Comparison of ENCODE assay signal across 28 cellular contexts in genomic region chr20:54502179-54502578, GRCh38. TPM values are rescaled to one million over a fixed set of nuclear protein-coding genes. Genes with fewer than 3 reads are reported as not detected.
DNase-seq lines count a peak whose midpoint lies in the region; ATAC-seq and TF ChIP-seq lines count a peak whose summit lies in the region.
"Had no signal": no experiment of that assay in that cellular context is flagged by ENCODE, and none has a peak within 500 bp of the region (broad histone marks: within the 10 kb centered on the region; RNA-seq: fewer than 3 reads in every experiment).

No MANE protein-coding gene starts in this region.

- H2BK15ac ChIP-seq in mesenchymal stem cell (ENCODE audit: low read depth, poor library complexity, severe bottlenecking), result no peak overlapping the region

- no peak overlapping the region for H3K4me3 ChIP-seq in mesenchymal stem cell (ENCODE audit: insufficient read depth in 1 of 2, low read depth in 1 of 2, low read length in 2 of 2)
- H3K4me3 ChIP-seq: BLaER1, HAP-1, PC-9 had no signal

- H2AFZ ChIP-seq in mesenchymal stem cell (ENCODE audit: low read depth, low read length), result no peak overlapping the region
- H2AFZ ChIP-seq: PC-9 had no signal

- H4K91ac ChIP-seq in mesenchymal stem cell (ENCODE audit: low read length), result no peak overlapping the region

- H2BK120ac ChIP-seq in mesenchymal stem cell (ENCODE audit: low read depth, low read length), result no peak overlapping the region

- no peak overlapping the region for H2AK5ac ChIP-seq in mesenchymal stem cell (ENCODE audit: low read length, severe bottlenecking)

- 68% methylated on average over 2 of the region's 4 CpGs for WGBS in mesenchymal stem cell

- no peaks in the 10 kb centered on the region for H3K79me1 ChIP-seq in mesenchymal stem cell (replicated peaks; ENCODE audit: low read length, poor library complexity, severe bottlenecking)

- no peak overlapping the region for H3K4me2 ChIP-seq in mesenchymal stem cell (ENCODE audit: low read length, poor library complexity, severe bottlenecking)
- H3K4me2 ChIP-seq: BLaER1, KMS-11, PC-9 had no signal

- no peaks in the 10 kb centered on the region for H3K9me3 ChIP-seq in mesenchymal stem cell (ENCODE audit: control insufficient read depth, low read length)
- H3K9me3 ChIP-seq: BLaER1, HAP-1 had no signal

- no peaks in the 10 kb centered on the region for H3K27me3 ChIP-seq in mesenchymal stem cell (ENCODE audit: control insufficient read depth in 1 of 2, insufficient read depth in 1 of 2, low read length in 2 of 2)
- H3K27me3 ChIP-seq: BLaER1 had no signal

- H3K4ac ChIP-seq in mesenchymal stem cell (ENCODE audit: low read depth in 1 of 2, low read length in 2 of 2), result no peak overlapping the region

- no peak overlapping the region for H3K18ac ChIP-seq in mesenchymal stem cell (ENCODE audit: low read depth in 1 of 2, low read length in 2 of 2)

- no peak overlapping the region for H3K23ac ChIP-seq in mesenchymal stem cell (ENCODE audit: low read length in 2 of 2)

- no peak overlapping the region for H3K27ac ChIP-seq in mesenchymal stem cell (ENCODE audit: low read length, poor library complexity, severe bottlenecking)
- H3K27ac ChIP-seq: BLaER1, KMS-11, PC-9 had no signal

- H3K36me3 ChIP-seq in mesenchymal stem cell (ENCODE audit: control insufficient read depth in 1 of 2, insufficient read depth in 2 of 2, low read depth in 1 of 2, low read length in 2 of 2), result peaks cover 0 to 7% of the 10 kb centered on the region in 2 experiments
- H3K36me3 ChIP-seq: BLaER1, HAP-1 had no signal

- ATAC-seq in SK-N-SH treated with all-trans-retinoic acid at 6 μM for 48 hours (peak; percentile 58), HG02623 (IDR thresholded peaks at IDR 0.05; ENCODE audit: unreplicated experiment) (no peak), GM19328 (IDR thresholded peaks at IDR 0.05; ENCODE audit: unreplicated experiment) (no peak)

- H3K9ac ChIP-seq in mesenchymal stem cell (ENCODE audit: low read length), result peak overlapping the region; percentile 50
- H3K9ac ChIP-seq: BLaER1, KMS-11 had no signal

- no peaks in the 10 kb centered on the region for H3K4me1 ChIP-seq in mesenchymal stem cell (ENCODE audit: control insufficient read depth, insufficient read depth, low read depth, low read length)
- H3K4me1 ChIP-seq: BLaER1, HAP-1 had no signal

- H2BK12ac ChIP-seq in mesenchymal stem cell (ENCODE audit: low read length in 2 of 2), result no peak overlapping the region

- H4K8ac ChIP-seq in mesenchymal stem cell (ENCODE audit: low read length), result no peak overlapping the region

- no peak overlapping the region for H2BK5ac ChIP-seq in mesenchymal stem cell (ENCODE audit: low read depth, low read length, poor library complexity, severe bottlenecking)

- DNase-seq in AG20443 (ENCODE audit: low spot score) (peak; percentile 13), M059J (ENCODE audit: low read depth) (peak; percentile 17), mesenchymal stem cell (no peak)
- no peak for DNase-seq in activated CD4-positive, alpha-beta T cell treated with anti-CD3 and anti-CD28 coated beads, Interleukin-2, amount 50 U/mL, for 48 hours
- DNase-seq: 8988T; CD4-positive, CD25-positive, alpha-beta regulatory T cell; COR-L47; DMS53; GOT3; HFFc6; NCI-H1092 treated with DMSO at 0.1 percent for 48 hours; NCI-H1436; NCI-H187; NCI-H2171 treated with DMSO at 0.1 percent for 48 hours; NCI-H526; NCI-H82; NK-92 treated with Interleukin-12 subunit alpha and Interleukin-12 subunit beta, amount 100 ng/mL, for 24 hours; PC-9; RPMI8226; SHP77 had no signal

- H3K14ac ChIP-seq in mesenchymal stem cell (ENCODE audit: low read length in 2 of 2), result no peak overlapping the region

TF ChIP-seq in SK-N-SH treated with all-trans-retinoic acid at 6 μM for 48 hours, 23 proteins besides CTCF, POLR2A, EP300 and RAD21:
- no peak for TF ChIP-seq RARB (CRISPR knock-in tag; IDR thresholded peaks at IDR 0.05)
- no peak for TF ChIP-seq ARNTL (CRISPR knock-in tag; IDR thresholded peaks at IDR 0.05; ENCODE audit: borderline replicate concordance, low read depth)
- TF ChIP-seq ZNF8 (CRISPR knock-in tag; IDR thresholded peaks at IDR 0.05), result no peak
- no peak for TF ChIP-seq TOX (CRISPR knock-in tag; IDR thresholded peaks at IDR 0.05; ENCODE audit: borderline replicate concordance)
- no peak for TF ChIP-seq BACH2 (CRISPR knock-in tag; IDR thresholded peaks at IDR 0.05; ENCODE audit: borderline replicate concordance)
- TF ChIP-seq POU6F1 (CRISPR knock-in tag; IDR thresholded peaks at IDR 0.05; ENCODE audit: borderline replicate concordance, low read depth), result no peak
- TF ChIP-seq ZNF565 (CRISPR knock-in tag; conservative IDR thresholded peaks at IDR 0.05; ENCODE audit: low read depth), result no peak

RNA-seq across cellular contexts. Expression of gene DOK5, which starts 26.8 kb away (rescaled TPM):
- not detected in 2 replicates for total RNA-seq in M059J (2014; rRNA removed; shearing (Covaris generic))
- polyA plus RNA-seq in mesenchymal stem cell (2013, experiment 1 of 2), result not detected
- not detected for polyA plus RNA-seq in mesenchymal stem cell (2013, experiment 2 of 2)
- total RNA-seq: CD4-positive, CD25-positive, alpha-beta regulatory T cell; G401; PC-9 had no signal
- polyA plus RNA-seq: IgD-negative memory B cell had no signal

Comparison
In these comparisons a context has a peak if more than half of its experiments do, and no peak if none do; other contexts are left out.
1. DNase-seq: peak in AG20443 (single experiment) and M059J (single experiment); none in mesenchymal stem cell (single experiment) and activated CD4-positive, alpha-beta T cell treated with anti-CD3 and anti-CD28 coated beads, Interleukin-2, amount 50 U/mL, for 48 hours (0 of 2).